In genomic region chr12:52116227-52117125, GRCh38 we compare ENCODE assay signal across 8 cellular contexts. TPM values are rescaled to one million over a fixed set of nuclear protein-coding genes. Genes with fewer than 3 reads are reported as not detected.
DNase-seq lines count a peak whose midpoint lies in the region; ATAC-seq and TF ChIP-seq lines count a peak whose summit lies in the region.
"Not testable (repeated sequence)": the region's sequence is repeated elsewhere in the genome, so short reads cannot be mapped to it uniquely, and the experiment has no call there.

No MANE protein-coding gene starts in this region.

- H3K4me1 ChIP-seq in MM.1S (ENCODE audit: low read length): peaks cover 40% of the 10 kb centered on the region

- H3K9ac ChIP-seq in MM.1S (ENCODE audit: low read length): not testable (repeated sequence)
- peak overlapping the region; percentile 23; the same call in 1 of the 2 replicates for H3K9ac ChIP-seq in SU-DHL-6 (ENCODE audit: low read length)

- H3K9me3 ChIP-seq in MM.1S (replicated peaks; ENCODE audit: insufficient read depth, low read length); SU-DHL-6 (ENCODE audit: insufficient read depth, low read length): not testable (repeated sequence)

- not testable (repeated sequence) for H3K4me3 ChIP-seq in MM.1S (ENCODE audit: low read length); SU-DHL-6 (ENCODE audit: insufficient read depth, low read length, poor library complexity, severe bottlenecking)

- DNase-seq in DMS79 treated with DMSO at 0.1 percent for 48 hours (lab: John Stamatoyannopoulos, UW): peak; percentile 48
- DNase-seq in MM.1S: peak; percentile 88
- DNase-seq in activated CD8-positive, alpha-beta memory T cell treated with anti-CD3 and anti-CD28 coated beads for 1 hour (ENCODE audit: extremely low read depth in 1 of 2, low read depth in 1 of 2): peak; percentile 9 to 33
- DNase-seq in activated naive CD8-positive, alpha-beta T cell treated with anti-CD3 and anti-CD28 coated beads, Interleukin-2, amount 50 U/mL, for 16 hours (ENCODE audit: low read depth, low spot score): peak; percentile 11
- DNase-seq in left colon: peak; percentile 53 to 67
- peak; percentile 29 to 43 for DNase-seq in stimulated activated CD4-positive, alpha-beta T cell treated with anti-CD3 and anti-CD28 coated beads, Interleukin-15, amount 100 ng/mL, for 48 hours (ENCODE audit: low read depth in 2 of 2)
- peak; percentile 61 for DNase-seq in stimulated activated naive CD4-positive, alpha-beta T cell treated with Interleukin-2 at 50 U/mL for 16 hours (lab: John Stamatoyannopoulos, UW)

- not testable (repeated sequence) for H3K9me2 ChIP-seq in MM.1S (replicated peaks; ENCODE audit: insufficient read depth, low read length); SU-DHL-6 (replicated peaks; ENCODE audit: insufficient read depth, low read length)

- intact Hi-C loops in left colon (cut with DNase I, micrococcal nuclease): not testable (repeated sequence)

- ATAC-seq in left colon: not testable (repeated sequence)

- not testable (repeated sequence) for H3K79me2 ChIP-seq in MM.1S (ENCODE audit: low read length); SU-DHL-6 (ENCODE audit: insufficient read depth, low read length)

- TF ChIP-seq CTCF in MM.1S (IDR thresholded peaks at IDR 0.05; ENCODE audit: low read length) (peak; percentile 51), SU-DHL-6 (IDR thresholded peaks at IDR 0.05; ENCODE audit: insufficient read depth, low read length, poor library complexity, severe bottlenecking) (peak; percentile 21)

- H3F3A ChIP-seq in MM.1S (ENCODE audit: insufficient read depth, low read length): peaks cover 25% of the 10 kb centered on the region
- H3F3A ChIP-seq in SU-DHL-6 (ENCODE audit: insufficient read depth): not testable (repeated sequence)

- not testable (repeated sequence) for H3K36me3 ChIP-seq in MM.1S (replicated peaks; ENCODE audit: insufficient read depth, low read length); SU-DHL-6 (ENCODE audit: low read length)

- H2AFZ ChIP-seq in MM.1S (ENCODE audit: low read length): 0 out of 2 replicates have a peak overlapping the region, but pooled peaks have one; percentile 7
- not testable (repeated sequence) for H2AFZ ChIP-seq in SU-DHL-6 (ENCODE audit: low read depth, low read length, severe bottlenecking)

- H3K27ac ChIP-seq in MM.1S (ENCODE audit: low read length): not testable (repeated sequence)
- H3K27ac ChIP-seq in SU-DHL-6 (ENCODE audit: low read depth, low read length): peak overlapping the region; percentile 80

- peaks cover 15% of the 10 kb centered on the region for H3K27me3 ChIP-seq in MM.1S (replicated peaks; ENCODE audit: insufficient read depth, low read length)
- H3K27me3 ChIP-seq in SU-DHL-6 (ENCODE audit: low read length): not testable (repeated sequence)

- not testable (repeated sequence) for H4K20me1 ChIP-seq in MM.1S (ENCODE audit: insufficient read depth, low read length); SU-DHL-6 (ENCODE audit: low read depth, low read length)

- H3K4me2 ChIP-seq in MM.1S (ENCODE audit: low read depth, low read length) (peak overlapping the region; percentile 50; the same call in 1 of the 2 replicates), SU-DHL-6 (ENCODE audit: low read depth, low read length, poor library complexity, severe bottlenecking) (peak overlapping the region; percentile 26)

RNA-seq across cellular contexts. Expression of gene SMIM41, which starts 37.0 kb away (rescaled TPM):
- total RNA-seq in left colon: under 1 TPM in 1 of 2 donors, not detected in 1; 0.31 TPM

RNA-seq across cellular contexts. Expression of gene ATG101, which starts 46.7 kb away (rescaled TPM):
- total RNA-seq in left colon: 10 to 100 TPM; 35.0 to 36.3 TPM

Comparison
In these comparisons a context has a peak if more than half of its experiments do, and no peak if none do; other contexts are left out.
1. DNase-seq: peak in every context shown above with its lines; median percentile 88 in MM.1S; 61 in stimulated activated naive CD4-positive, alpha-beta T cell treated with Interleukin-2 at 50 U/mL for 16 hours; 60 in left colon; 48 in DMS79 treated with DMSO at 0.1 percent for 48 hours; 36 in stimulated activated CD4-positive, alpha-beta T cell treated with anti-CD3 and anti-CD28 coated beads, Interleukin-15, amount 100 ng/mL, for 48 hours; 21 in activated CD8-positive, alpha-beta memory T cell treated with anti-CD3 and anti-CD28 coated beads for 1 hour; 11 in activated naive CD8-positive, alpha-beta T cell treated with anti-CD3 and anti-CD28 coated beads, Interleukin-2, amount 50 U/mL, for 16 hours.